ENCODE assay signal across 18 cellular contexts in genomic region chr11:26150046-26150445, GRCh38.
DNase-seq lines count a peak whose midpoint lies in the region; ATAC-seq and TF ChIP-seq lines count a peak whose summit lies in the region.
"Had no signal": no experiment of that assay in that cellular context is flagged by ENCODE, and none has a peak within 500 bp of the region (broad histone marks: within the 10 kb centered on the region; RNA-seq: fewer than 3 reads in every experiment).

No MANE protein-coding gene starts in this region.

- no peaks in the 10 kb centered on the region for H3K4me1 ChIP-seq in CD8-positive, alpha-beta T cell (ENCODE audit: insufficient read depth, low read length)

- CTCF ChIA-PET in CD8-positive, alpha-beta T cell (lab: Charles Lee): no interaction called here

- DNase-seq in NCI-H1105 treated with DMSO at 0.1 percent for 48 hours (lab: John Stamatoyannopoulos, UW): peak; percentile 50
- DNase-seq in NCI-H1105 (lab: John Stamatoyannopoulos, UW): no peak
- DNase-seq in DMS114 treated with DMSO at 0.1 percent for 48 hours (lab: John Stamatoyannopoulos, UW; ENCODE audit: unreplicated experiment): peak; percentile 6
- peak; percentile 2 for DNase-seq in NOMO-1 treated with DMSO at 0.1 percent for 48 hours (lab: John Stamatoyannopoulos, UW; ENCODE audit: unreplicated experiment)
- DNase-seq in SKM-1 treated with dmso at 0.1 percent for 144 hours (lab: John Stamatoyannopoulos, UW; ENCODE audit: unreplicated experiment): peak; percentile 99
- no peak for DNase-seq in WERI-Rb-1
- DNase-seq in CD8-positive, alpha-beta T cell: no peak
- no peak for DNase-seq in C1 segment of cervical spinal cord (lab: John Stamatoyannopoulos, UW)
- DNase-seq: GM23248, H9, IMR-90, NCI-H1048, NCI-H2081 treated with DMSO at 0.1 percent for 48 hours, NCI-H2227 treated with DMSO at 0.1 percent for 48 hours, NCI-H526, T-helper 1 cell had no signal

- POLR2A ChIA-PET in CD8-positive, alpha-beta T cell (lab: Charles Lee): no interaction called here

- H3K27me3 Mint-ChIP-seq in CD8-positive, alpha-beta T cell (ENCODE audit: low read depth): no peaks in the 10 kb centered on the region
- H3K27me3 Mint-ChIP-seq: B cell had no signal

- no peak overlapping the region for H3K4me3 ChIP-seq in WERI-Rb-1 (ENCODE audit: low read depth, low read length)
- no peak overlapping the region for H3K4me3 ChIP-seq in CD8-positive, alpha-beta T cell (ENCODE audit: low read depth, low read length)
- H3K4me3 ChIP-seq: GM23248 had no signal

- intact Hi-C loops in CD8-positive, alpha-beta T cell (cut with DNase I, micrococcal nuclease): no loop called here

- H3K36me3 Mint-ChIP-seq in CD8-positive, alpha-beta T cell: no peaks in the 10 kb centered on the region

- H3K27ac Mint-ChIP-seq in CD8-positive, alpha-beta T cell: no peak overlapping the region
- H3K27ac Mint-ChIP-seq: B cell had no signal

- no peak overlapping the region for H3K4me3 Mint-ChIP-seq in CD8-positive, alpha-beta T cell
- H3K4me3 Mint-ChIP-seq: B cell, H9 had no signal

- no peaks in the 10 kb centered on the region for H3K9me3 ChIP-seq in WERI-Rb-1 (ENCODE audit: severe bottlenecking)
- no peaks in the 10 kb centered on the region for H3K9me3 ChIP-seq in CD8-positive, alpha-beta T cell (ENCODE audit: low read length)

- peaks cover 5% of the 10 kb centered on the region for H3K27me3 ChIP-seq in WERI-Rb-1 (ENCODE audit: insufficient read depth, low read depth, severe bottlenecking)
- no peaks in the 10 kb centered on the region for H3K27me3 ChIP-seq in CD8-positive, alpha-beta T cell (ENCODE audit: insufficient read depth, low read length)

- ATAC-seq in CD8-positive, alpha-beta T cell: no peak
- ATAC-seq: SK-N-SH treated with all-trans-retinoic acid at 6 μM for 48 hours had no signal

- no peaks in the 10 kb centered on the region for H3K36me3 ChIP-seq in WERI-Rb-1
- H3K36me3 ChIP-seq in CD8-positive, alpha-beta T cell (ENCODE audit: insufficient read depth, low read length): no peaks in the 10 kb centered on the region

- TF ChIP-seq CTCF in WERI-Rb-1 (IDR thresholded peaks at IDR 0.05; ENCODE audit: low read depth, low read length): no peak
- TF ChIP-seq CTCF in CD8-positive, alpha-beta T cell (IDR thresholded peaks at IDR 0.05): no peak

- no peaks in the 10 kb centered on the region for H3K4me1 Mint-ChIP-seq in CD8-positive, alpha-beta T cell (ENCODE audit: low read depth)

- H3K9me3 Mint-ChIP-seq in CD8-positive, alpha-beta T cell: peaks cover 8% of the 10 kb centered on the region
- H3K9me3 Mint-ChIP-seq: H9 had no signal

- no peak overlapping the region for H3K27ac ChIP-seq in WERI-Rb-1
- no peak overlapping the region for H3K27ac ChIP-seq in CD8-positive, alpha-beta T cell (ENCODE audit: low read depth, low read length)
- H3K27ac ChIP-seq: GM23248 had no signal

Comparison
In these comparisons a context has a peak if more than half of its experiments do, and no peak if none do; other contexts are left out.
1. DNase-seq: peak in NCI-H1105 treated with DMSO at 0.1 percent for 48 hours (single experiment), DMS114 treated with DMSO at 0.1 percent for 48 hours (single experiment), NOMO-1 treated with DMSO at 0.1 percent for 48 hours (single experiment) and SKM-1 treated with dmso at 0.1 percent for 144 hours (single experiment); none in NCI-H1105 (single experiment), WERI-Rb-1 (single experiment), CD8-positive, alpha-beta T cell (0 of 7) and C1 segment of cervical spinal cord (0 of 14).